9 cellular contexts compared by ENCODE assay signal in genomic region chr6:73694711-73695411, GRCh38. TPM values are rescaled to one million over a fixed set of nuclear protein-coding genes. Genes with fewer than 3 reads are reported as not detected.
A peak's percentile ranks its signal among the peaks of the same experiment; 100 is the strongest.
DNase-seq lines count a peak whose midpoint lies in the region; ATAC-seq and TF ChIP-seq lines count a peak whose summit lies in the region.
"Had no signal": no experiment of that assay in that cellular context is flagged by ENCODE, and none has a peak within 500 bp of the region (broad histone marks: within the 10 kb centered on the region; RNA-seq: fewer than 3 reads in every experiment).

No MANE protein-coding gene starts in this region.

- H3K4me3 ChIP-seq in CD8-positive, alpha-beta memory T cell (ENCODE audit: low read length): no peak overlapping the region

- POLR2A ChIA-PET in CD8-positive, alpha-beta memory T cell (lab: Charles Lee): no interaction called here

- no peaks in the 10 kb centered on the region for H3K36me3 ChIP-seq in CD8-positive, alpha-beta memory T cell (ENCODE audit: insufficient read depth, low read length)
- H3K36me3 ChIP-seq: adrenal gland had no signal

- H3K27ac ChIP-seq in CD8-positive, alpha-beta memory T cell (ENCODE audit: low read depth, low read length): no peak overlapping the region

- ATAC-seq in HG03039 (IDR thresholded peaks at IDR 0.05; ENCODE audit: unreplicated experiment) (no peak), HG02588 (IDR thresholded peaks at IDR 0.05; ENCODE audit: unreplicated experiment) (no peak)

- no peaks in the 10 kb centered on the region for H3K9me3 Mint-ChIP-seq in CD8-positive, alpha-beta memory T cell
- H3K9me3 Mint-ChIP-seq in endothelial cell (ENCODE audit: unreplicated experiment) (no peaks in the 10 kb centered on the region), neural crest cell (no peaks in the 10 kb centered on the region)

- DNase-seq in CD8-positive, alpha-beta memory T cell: no peak
- DNase-seq in RKO (ENCODE audit: low spot score): peak; percentile 6
- DNase-seq in endothelial cell (ENCODE audit: low spot score): no peak
- no peak for DNase-seq in neural crest cell (ENCODE audit: low read depth, low spot score)
- DNase-seq in 8988T: no peak
- DNase-seq in COR-L47 (lab: John Stamatoyannopoulos, UW): no peak

- no peaks in the 10 kb centered on the region for H3K4me1 ChIP-seq in CD8-positive, alpha-beta memory T cell (ENCODE audit: insufficient read depth, low read length)

- H3K4me1 Mint-ChIP-seq in CD8-positive, alpha-beta memory T cell: peaks cover 7 to 20% (median 15%) of the 10 kb centered on the region in 3 donors
- H3K4me1 Mint-ChIP-seq in endothelial cell (ENCODE audit: unreplicated experiment) (peaks cover 48% of the 10 kb centered on the region), neural crest cell (peaks cover 16% of the 10 kb centered on the region)

- no peak for TF ChIP-seq CTCF in endothelial cell (IDR thresholded peaks at IDR 0.05; ENCODE audit: unreplicated experiment)
- TF ChIP-seq CTCF in neural crest cell (conservative IDR thresholded peaks at IDR 0.05): no peak

- H3K4me3 Mint-ChIP-seq in CD8-positive, alpha-beta memory T cell: peak overlapping the region in 6 of 7 donors; percentile 4 to 79 (median 78)
- H3K4me3 Mint-ChIP-seq in endothelial cell (ENCODE audit: unreplicated experiment) (peak overlapping the region; percentile 89), neural crest cell (peak overlapping the region; percentile 87)

- peak overlapping the region in 1 of 8 donors; percentile 10 for H3K27ac Mint-ChIP-seq in CD8-positive, alpha-beta memory T cell
- peak overlapping the region; percentile 96 for H3K27ac Mint-ChIP-seq in endothelial cell (ENCODE audit: unreplicated experiment)
- H3K27ac Mint-ChIP-seq in neural crest cell (ENCODE audit: unreplicated experiment): no peak overlapping the region

- H3K27me3 Mint-ChIP-seq in CD8-positive, alpha-beta memory T cell: peaks cover 17 to 77% of the 10 kb centered on the region in 2 donors
- H3K27me3 Mint-ChIP-seq in endothelial cell (ENCODE audit: unreplicated experiment) (peaks cover 9% of the 10 kb centered on the region), neural crest cell (ENCODE audit: low read depth) (peaks cover 28% of the 10 kb centered on the region)

- CTCF ChIA-PET in CD8-positive, alpha-beta memory T cell (lab: Charles Lee): no interaction called here

- no peaks in the 10 kb centered on the region for H3K36me3 Mint-ChIP-seq in CD8-positive, alpha-beta memory T cell
- H3K36me3 Mint-ChIP-seq in endothelial cell (ENCODE audit: low read depth, unreplicated experiment) (peaks cover 18% of the 10 kb centered on the region), neural crest cell (ENCODE audit: low read depth) (no peaks in the 10 kb centered on the region)

- H3K9me3 ChIP-seq in CD8-positive, alpha-beta memory T cell (ENCODE audit: low read length): no peaks in the 10 kb centered on the region
- H3K9me3 ChIP-seq: adrenal gland had no signal

- H3K27me3 ChIP-seq in CD8-positive, alpha-beta memory T cell (ENCODE audit: insufficient read depth, low read length, poor library complexity, severe bottlenecking): peaks cover 4% of the 10 kb centered on the region

RNA-seq across cellular contexts. Expression of gene CD109, which starts 1.1 kb away (rescaled TPM):
- total RNA-seq in CD8-positive, alpha-beta memory T cell: 10 to 100 TPM; 22.8 to 24.5 TPM
- not detected for polyA plus RNA-seq in CD8-positive, alpha-beta memory T cell
- total RNA-seq in endothelial cell (ENCODE audit: unreplicated experiment): 60.2 TPM
- total RNA-seq in neural crest cell: 0.73 and 0.84 TPM in 2 replicates

RNA-seq across cellular contexts. Expression of gene SLC17A5, which starts 41.1 kb away (rescaled TPM):
- total RNA-seq in CD8-positive, alpha-beta memory T cell: 1 to 10 TPM; 5.4 to 5.6 TPM
- polyA plus RNA-seq in CD8-positive, alpha-beta memory T cell: 9.7 TPM
- total RNA-seq in endothelial cell (ENCODE audit: unreplicated experiment) (17.5 TPM), neural crest cell (10.7 and 10.8 TPM in 2 replicates)

Comparison
In these comparisons a context has a peak if more than half of its experiments do, and no peak if none do; other contexts are left out.
1. RNA of gene CD109, which starts 1.1 kb away (total RNA-seq): 60.2 TPM in endothelial cell (single experiment) and 22.8 to 24.5 TPM in CD8-positive, alpha-beta memory T cell; 0.73 to 0.84 TPM in neural crest cell; every median in the first group is over 10 times any median in the second.
2. Peak in every context shown above with its lines, with median percentiles within 50 percentile points of each other: H3K4me3 Mint-ChIP-seq.